9 cellular contexts compared by ENCODE assay signal in genomic region chr6:42448906-42449659, GRCh38. TPM values are rescaled to one million over a fixed set of nuclear protein-coding genes. Genes with fewer than 3 reads are reported as not detected.
DNase-seq lines count a peak whose midpoint lies in the region; ATAC-seq and TF ChIP-seq lines count a peak whose summit lies in the region.
"Had no signal": no experiment of that assay in that cellular context is flagged by ENCODE, and none has a peak within 500 bp of the region (broad histone marks: within the 10 kb centered on the region; RNA-seq: fewer than 3 reads in every experiment).

No MANE protein-coding gene starts in this region.

- H3K9me3 ChIP-seq in stomach = no peaks in the 10 kb centered on the region

- H3K27me3 Mint-ChIP-seq in activated T-cell treated with anti-CD3 and anti-CD28 coated beads, Interleukin-2, amount 50 U/mL, for 24 hours = peaks cover 3% of the 10 kb centered on the region
- H3K27me3 Mint-ChIP-seq in T-helper 2 cell treated with Interferon-gamma antibody and Interleukin-4, amounts not matched to agents 5 μg/mL and 100 μg/mL, for 36 hours (ENCODE audit: low read depth) = peaks cover 4% of the 10 kb centered on the region

- H3K9me3 Mint-ChIP-seq in activated T-cell treated with anti-CD3 and anti-CD28 coated beads, Interleukin-2, amount 50 U/mL, for 24 hours = no peaks in the 10 kb centered on the region
- no peaks in the 10 kb centered on the region for H3K9me3 Mint-ChIP-seq in T-helper 2 cell treated with Interferon-gamma antibody and Interleukin-4, amounts not matched to agents 5 μg/mL and 100 μg/mL, for 36 hours

- H3K27me3 ChIP-seq in stomach = no peaks in the 10 kb centered on the region

- TF ChIP-seq CTCF in foreskin fibroblast (IDR thresholded peaks at IDR 0.05; ENCODE audit: low read depth, low read length) = no peak
- TF ChIP-seq CTCF in stomach (IDR thresholded peaks at IDR 0.05) = no peak

- TF ChIP-seq POLR2A in stomach (IDR thresholded peaks at IDR 0.05) = no peak

- peaks cover 75% of the 10 kb centered on the region for H3K4me1 Mint-ChIP-seq in activated T-cell treated with anti-CD3 and anti-CD28 coated beads, Interleukin-2, amount 50 U/mL, for 24 hours (ENCODE audit: low read depth)
- H3K4me1 Mint-ChIP-seq in T-helper 2 cell treated with Interferon-gamma antibody and Interleukin-4, amounts not matched to agents 5 μg/mL and 100 μg/mL, for 36 hours (ENCODE audit: low read depth) = peaks cover 50% of the 10 kb centered on the region

- intact Hi-C loops in stomach (cut with DNase I; ENCODE audit: low total_unique reads) = no loop called here

- peak overlapping the region; percentile 93 for H3K27ac Mint-ChIP-seq in activated T-cell treated with anti-CD3 and anti-CD28 coated beads, Interleukin-2, amount 50 U/mL, for 24 hours
- H3K27ac Mint-ChIP-seq in T-helper 2 cell treated with Interferon-gamma antibody and Interleukin-4, amounts not matched to agents 5 μg/mL and 100 μg/mL, for 36 hours = peak overlapping the region; percentile 5

- ATAC-seq in HG03196 (IDR thresholded peaks at IDR 0.05; ENCODE audit: unreplicated experiment) = no peak

- DNase-seq in activated T-cell treated with anti-CD3 and anti-CD28 coated beads, Interleukin-2, amount 50 U/mL, for 24 hours = no peak
- DNase-seq in activated T-cell treated with anti-CD3 and anti-CD28 coated beads for 4 hours = no peak
- DNase-seq in T-helper 2 cell treated with Interferon-gamma antibody and Interleukin-4, amounts not matched to agents 5 μg/mL and 100 μg/mL, for 36 hours (ENCODE audit: low spot score) = no peak
- no peak for DNase-seq in foreskin fibroblast
- DNase-seq in stomach = no peak
- no peak for DNase-seq in COR-L47 (lab: John Stamatoyannopoulos, UW)
- no peak for DNase-seq in activated CD8-positive, alpha-beta memory T cell treated with anti-CD3 and anti-CD28 coated beads for 24 hours
- DNase-seq: NCI-H2171 treated with DMSO at 0.1 percent for 48 hours had no signal

- H3K27ac ChIP-seq in stomach = peak overlapping the region in 4 of 5 donors; percentile 89 to 96 (median 92)

- H3K4me3 ChIP-seq in foreskin fibroblast (ENCODE audit: low read depth in 1 of 2, low read length in 2 of 2) (peak overlapping the region; percentile 90 to 95), stomach (peak overlapping the region; percentile 5 to 96 (median 91))

- WGBS in stomach, 5 donors = 23 to 31% (median 25%) methylated on average over 7 of the region's 7 CpGs

- no peak for TF ChIP-seq EP300 in stomach (IDR thresholded peaks at IDR 0.05)

- H3K36me3 ChIP-seq in stomach = no peaks in the 10 kb centered on the region

- peaks cover 31 to 56% (median 40%) of the 10 kb centered on the region in 4 donors for H3K4me1 ChIP-seq in stomach

- peaks cover 46% of the 10 kb centered on the region for H3K36me3 Mint-ChIP-seq in activated T-cell treated with anti-CD3 and anti-CD28 coated beads, Interleukin-2, amount 50 U/mL, for 24 hours (ENCODE audit: low read depth)
- H3K36me3 Mint-ChIP-seq in T-helper 2 cell treated with Interferon-gamma antibody and Interleukin-4, amounts not matched to agents 5 μg/mL and 100 μg/mL, for 36 hours (ENCODE audit: low read depth) = peaks cover 36% of the 10 kb centered on the region

- peak overlapping the region; percentile 96 for H3K4me3 Mint-ChIP-seq in activated T-cell treated with anti-CD3 and anti-CD28 coated beads, Interleukin-2, amount 50 U/mL, for 24 hours
- H3K4me3 Mint-ChIP-seq in T-helper 2 cell treated with Interferon-gamma antibody and Interleukin-4, amounts not matched to agents 5 μg/mL and 100 μg/mL, for 36 hours = peak overlapping the region; percentile 93

RNA-seq across cellular contexts. Expression of gene TRERF1, which starts 2.6 kb away (rescaled TPM):
- total RNA-seq in stomach = 1 to 10 TPM; 4.1 to 8.1 (median 5.9) TPM
- 1 to 10 TPM; 2.1 to 4.1 (median 2.1) TPM for polyA plus RNA-seq in stomach
